In the genomic region with DNA sequence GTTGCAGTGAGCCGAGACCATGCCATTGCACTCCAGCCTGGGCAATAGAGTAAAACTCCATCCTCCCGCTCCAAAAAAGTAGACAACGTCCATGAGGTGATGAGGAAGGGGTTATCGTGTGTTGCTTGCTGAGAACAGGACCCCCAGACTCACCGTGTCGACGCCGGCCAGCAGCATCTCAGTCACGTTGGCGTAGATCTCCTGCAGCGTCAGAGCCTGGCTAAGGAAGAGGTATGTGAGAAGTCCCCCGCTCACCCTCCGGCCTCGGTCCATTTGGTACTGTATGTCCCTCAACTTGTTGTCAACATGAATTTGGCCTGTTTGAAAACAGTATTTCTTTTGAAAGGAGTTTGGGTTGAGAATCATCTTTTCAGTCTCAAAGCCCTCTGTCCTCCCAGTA, we compare ENCODE assay signal across 31 cellular contexts. TPM values are rescaled to one million over a fixed set of nuclear protein-coding genes. Genes with fewer than 3 reads are reported as not detected.
"Had no signal": no experiment of that assay in that cellular context is flagged by ENCODE, and none has a peak within 500 bp of the region (broad histone marks: within the 10 kb centered on the region; RNA-seq: fewer than 3 reads in every experiment).

No MANE protein-coding gene starts in this region.

- ATAC-seq: activated CD4-positive, alpha-beta T cell treated with anti-CD3 and anti-CD28 coated beads for 36 hours; activated CD4-positive, CD25-positive, alpha-beta regulatory T cell treated with anti-CD3 and anti-CD28 coated beads, Interleukin-2, amount 50 U/mL, for 24 hours; activated CD8-positive, alpha-beta T cell treated with anti-CD3 and anti-CD28 coated beads, Interleukin-2, amount 10 ng/mL, durations not matched to agents 7 days and 5 days; activated T-cell treated with anti-CD3 and anti-CD28 coated beads, Interleukin-2, amount 50 U/mL, for 4 hours; activated T-helper 17 cell treated with anti-CD3 and anti-CD28 coated beads, Interleukin-2, amount 50 U/mL, for 72 hours; esophagus mucosa; foreskin keratinocyte; gastrocnemius medialis; T-helper 17 cell had no signal

- H3K36me3 Mint-ChIP-seq: activated CD4-positive, alpha-beta memory T cell treated with anti-CD3 and anti-CD28 coated beads for 36 hours; activated naive CD8-positive, alpha-beta T cell had no signal

- H3K27me3 Mint-ChIP-seq: activated CD4-positive, alpha-beta T cell treated with anti-CD3 and anti-CD28 coated beads, Interleukin-2, amount 10 ng/mL, durations not matched to agents 24 days and 14 days; activated T-helper 17 cell treated with anti-CD3 and anti-CD28 coated beads, Interleukin-2, amount 50 U/mL, for 72 hours had no signal

- H3K4me3 Mint-ChIP-seq: activated B cell treated with CpG ODN at 0.5 μM for 24 hours; activated CD4-positive, alpha-beta memory T cell treated with anti-CD3 and anti-CD28 coated beads for 36 hours; activated CD4-positive, alpha-beta T cell treated with anti-CD3 and anti-CD28 coated beads for 36 hours; activated CD4-positive, alpha-beta T cell treated with anti-CD3 and anti-CD28 coated beads, Interleukin-2, amount 10 ng/mL, durations not matched to agents 24 days and 14 days; activated CD8-positive, alpha-beta T cell treated with anti-CD3 and anti-CD28 coated beads, Interleukin-2, amount 10 ng/mL, durations not matched to agents 7 days and 5 days; activated naive CD8-positive, alpha-beta T cell; activated T-cell treated with anti-CD3 and anti-CD28 coated beads, Interleukin-2, amount 50 U/mL, for 4 hours; activated T-helper 17 cell treated with anti-CD3 and anti-CD28 coated beads, Interleukin-2, amount 50 U/mL, for 72 hours; central memory CD8-positive, alpha-beta T cell; dendritic cell treated with granulocyte-macrophage colony-stimulating factor and Interleukin-4, amounts not matched to agents 40 ng/mL and 50 ng/mL, for 4 days; endodermal cell; T-helper 17 cell; T-helper 2 cell treated with Interferon-gamma antibody and Interleukin-4, amounts not matched to agents 5 μg/mL and 100 μg/mL, for 36 hours had no signal

- H3K4me1 Mint-ChIP-seq: activated CD4-positive, alpha-beta T cell treated with anti-CD3 and anti-CD28 coated beads for 36 hours; activated T-helper 17 cell treated with anti-CD3 and anti-CD28 coated beads, Interleukin-2, amount 50 U/mL, for 72 hours had no signal

- H3K27ac Mint-ChIP-seq: activated B cell treated with CpG ODN at 0.5 μM for 24 hours; activated CD4-positive, alpha-beta memory T cell treated with anti-CD3 and anti-CD28 coated beads for 36 hours; activated CD4-positive, alpha-beta T cell treated with anti-CD3 and anti-CD28 coated beads for 36 hours; activated CD4-positive, alpha-beta T cell treated with anti-CD3 and anti-CD28 coated beads, Interleukin-2, amount 10 ng/mL, durations not matched to agents 24 days and 14 days; activated CD8-positive, alpha-beta T cell treated with anti-CD3 and anti-CD28 coated beads, Interleukin-2, amount 10 ng/mL, durations not matched to agents 7 days and 5 days; activated naive CD8-positive, alpha-beta T cell; activated T-helper 17 cell treated with anti-CD3 and anti-CD28 coated beads, Interleukin-2, amount 50 U/mL, for 72 hours; dendritic cell treated with granulocyte-macrophage colony-stimulating factor and Interleukin-4, amounts not matched to agents 40 ng/mL and 50 ng/mL, for 4 days; endodermal cell; T-helper 17 cell; T-helper 2 cell treated with Interferon-gamma antibody and Interleukin-4, amounts not matched to agents 5 μg/mL and 100 μg/mL, for 36 hours had no signal

- H3K9me3 Mint-ChIP-seq: activated B cell treated with CpG ODN at 0.5 μM for 24 hours; activated CD4-positive, alpha-beta memory T cell treated with anti-CD3 and anti-CD28 coated beads for 36 hours; activated CD4-positive, alpha-beta T cell treated with anti-CD3 and anti-CD28 coated beads, Interleukin-2, amount 10 ng/mL, durations not matched to agents 24 days and 14 days; activated T-cell treated with anti-CD3 and anti-CD28 coated beads, Interleukin-2, amount 50 U/mL, for 4 hours; activated T-helper 17 cell treated with anti-CD3 and anti-CD28 coated beads, Interleukin-2, amount 50 U/mL, for 72 hours; central memory CD8-positive, alpha-beta T cell; dendritic cell treated with granulocyte-macrophage colony-stimulating factor and Interleukin-4, amounts not matched to agents 40 ng/mL and 50 ng/mL, for 4 days; endodermal cell; T-helper 2 cell treated with Interferon-gamma antibody and Interleukin-4, amounts not matched to agents 5 μg/mL and 100 μg/mL, for 36 hours had no signal

- DNase-seq: activated B cell treated with CpG ODN at 0.5 μM for 24 hours; activated CD4-positive, alpha-beta memory T cell treated with anti-CD3 and anti-CD28 coated beads for 36 hours; activated CD4-positive, alpha-beta T cell treated with anti-CD3 and anti-CD28 coated beads for 36 hours; activated CD4-positive, alpha-beta T cell treated with anti-CD3 and anti-CD28 coated beads, Interleukin-2, amount 10 ng/mL, durations not matched to agents 24 days and 14 days; activated CD8-positive, alpha-beta T cell treated with anti-CD3 and anti-CD28 coated beads, Interleukin-2, amount 10 ng/mL, durations not matched to agents 7 days and 5 days; activated effector memory CD4-positive, alpha-beta T cell treated with Interleukin-2 at 50 U/mL for 16 hours; activated gamma-delta T cell treated with Interleukin-2 at 50 U/mL for 16 hours; activated naive CD4-positive, alpha-beta T cell treated with anti-CD3 and anti-CD28 coated beads, Interleukin-2, amount 50 U/mL, for 16 hours; activated naive CD4-positive, alpha-beta T cell treated with Interleukin-2 at 50 U/mL for 16 hours; activated T-cell treated with anti-CD3 and anti-CD28 coated beads, Interleukin-2, amount 50 U/mL, for 4 hours; amniotic stem cell; anterior cingulate cortex; brain microvascular endothelial cell; dorsolateral prefrontal cortex; effector memory CD4-positive, alpha-beta T cell; endodermal cell; foreskin keratinocyte; gastrocnemius medialis; glutamatergic neuron; T-helper 1 cell; T-helper 17 cell; T1000; WERI-Rb-1 had no signal

RNA-seq across cellular contexts. Expression of gene CYP27C1, which starts 20.9 kb away (rescaled TPM):
- total RNA-seq: activated B cell treated with CpG ODN at 0.5 μM for 24 hours; activated CD4-positive, alpha-beta memory T cell treated with anti-CD3 and anti-CD28 coated beads for 36 hours; activated CD4-positive, alpha-beta T cell treated with anti-CD3 and anti-CD28 coated beads for 36 hours; activated CD4-positive, alpha-beta T cell treated with anti-CD3 and anti-CD28 coated beads, Interleukin-2, amount 10 ng/mL, durations not matched to agents 24 days and 14 days; activated CD8-positive, alpha-beta T cell treated with anti-CD3 and anti-CD28 coated beads, Interleukin-2, amount 10 ng/mL, durations not matched to agents 7 days and 5 days; activated T-cell treated with anti-CD3 and anti-CD28 coated beads, Interleukin-2, amount 50 U/mL, for 4 hours; activated T-helper 17 cell treated with anti-CD3 and anti-CD28 coated beads, Interleukin-2, amount 50 U/mL, for 72 hours; cardiac septum; gastrocnemius medialis; T-helper 17 cell had no signal
